ENCODE assay signal across 8 cellular contexts in genomic region chr14:90396342-90397339, GRCh38. TPM values are rescaled to one million over a fixed set of nuclear protein-coding genes. Genes with fewer than 3 reads are reported as not detected.
DNase-seq lines count a peak whose midpoint lies in the region; ATAC-seq and TF ChIP-seq lines count a peak whose summit lies in the region.

Gene CALM1 (plus strand): TSS chr14:90397029. CDS start chr14:90397231, 202 bp downstream.

- H3K36me3 Mint-ChIP-seq in activated T-helper 17 cell treated with anti-CD3 and anti-CD28 coated beads, Interleukin-2, amount 50 U/mL, for 72 hours (ENCODE audit: low read depth), result peaks cover 50% of the 10 kb centered on the region
- H3K36me3 Mint-ChIP-seq in natural killer cell treated with Interleukin-12 subunit alpha and Interleukin-12 subunit beta and Interleukin-15 and Interleukin-18, amount 100 ng/mL, for 72 hours, result peaks cover 16% of the 10 kb centered on the region

- H3K4me3 ChIP-seq in fibroblast of mammary gland (ENCODE audit: control insufficient read depth, low read depth, low read length), result peak within 1 kb of the TSS; percentile 81

- ATAC-seq in GM21717 (IDR thresholded peaks at IDR 0.05; ENCODE audit: unreplicated experiment), result peak; percentile 74
- peak; percentile 53 for ATAC-seq in activated T-helper 17 cell treated with anti-CD3 and anti-CD28 coated beads, Interleukin-2, amount 50 U/mL, for 72 hours (replicated peaks)
- peak; percentile 85 to 88 for ATAC-seq in natural killer cell treated with Interleukin-12 subunit alpha and Interleukin-12 subunit beta and Interleukin-15 and Interleukin-18, amount 100 ng/mL, for 72 hours

- H3K27me3 Mint-ChIP-seq in activated T-helper 17 cell treated with anti-CD3 and anti-CD28 coated beads, Interleukin-2, amount 50 U/mL, for 72 hours, result no peaks in the 10 kb centered on the region
- H3K27me3 Mint-ChIP-seq in natural killer cell treated with Interleukin-12 subunit alpha and Interleukin-12 subunit beta and Interleukin-15 and Interleukin-18, amount 100 ng/mL, for 72 hours, result no peaks in the 10 kb centered on the region

- H3K9me3 Mint-ChIP-seq in activated T-helper 17 cell treated with anti-CD3 and anti-CD28 coated beads, Interleukin-2, amount 50 U/mL, for 72 hours, result no peaks in the 10 kb centered on the region
- H3K9me3 Mint-ChIP-seq in natural killer cell treated with Interleukin-12 subunit alpha and Interleukin-12 subunit beta and Interleukin-15 and Interleukin-18, amount 100 ng/mL, for 72 hours, result no peaks in the 10 kb centered on the region

- DNase-seq in DMS79 (lab: John Stamatoyannopoulos, UW) (peak; percentile 82), KG1 (lab: John Stamatoyannopoulos, UW) (peak; percentile 83), RPMI7951 (ENCODE audit: low read depth) (peak; percentile 90), fibroblast of mammary gland (ENCODE audit: low read depth) (peak; percentile 90)
- peak; percentile 96 for DNase-seq in natural killer cell treated with Interleukin-12 subunit alpha and Interleukin-12 subunit beta and Interleukin-15 and Interleukin-18, amount 100 ng/mL, for 72 hours (ENCODE audit: low spot score)
- peak; percentile 92 for DNase-seq in stimulated activated naive CD4-positive, alpha-beta T cell treated with Interleukin-2 at 50 U/mL for 16 hours (lab: John Stamatoyannopoulos, UW)

- peak within 1 kb of the TSS; percentile 85 for H3K4me3 Mint-ChIP-seq in activated T-helper 17 cell treated with anti-CD3 and anti-CD28 coated beads, Interleukin-2, amount 50 U/mL, for 72 hours
- peak within 1 kb of the TSS; percentile 92 for H3K4me3 Mint-ChIP-seq in natural killer cell treated with Interleukin-12 subunit alpha and Interleukin-12 subunit beta and Interleukin-15 and Interleukin-18, amount 100 ng/mL, for 72 hours

- peaks cover 22% of the 10 kb centered on the region for H3K4me1 Mint-ChIP-seq in activated T-helper 17 cell treated with anti-CD3 and anti-CD28 coated beads, Interleukin-2, amount 50 U/mL, for 72 hours
- H3K4me1 Mint-ChIP-seq in natural killer cell treated with Interleukin-12 subunit alpha and Interleukin-12 subunit beta and Interleukin-15 and Interleukin-18, amount 100 ng/mL, for 72 hours (ENCODE audit: low read depth in 2 of 2), result peaks cover 25 to 29% of the 10 kb centered on the region in 2 donors

- peak within 1 kb of the TSS; percentile 89 for H3K27ac Mint-ChIP-seq in activated T-helper 17 cell treated with anti-CD3 and anti-CD28 coated beads, Interleukin-2, amount 50 U/mL, for 72 hours
- peak within 1 kb of the TSS; percentile 75 to 88 for H3K27ac Mint-ChIP-seq in natural killer cell treated with Interleukin-12 subunit alpha and Interleukin-12 subunit beta and Interleukin-15 and Interleukin-18, amount 100 ng/mL, for 72 hours

- no peak for TF ChIP-seq CTCF in fibroblast of mammary gland (conservative IDR thresholded peaks at IDR 0.05; ENCODE audit: control insufficient read depth, insufficient read depth, low read depth, low read length)

RNA-seq across cellular contexts. Expression of gene CALM1, which starts in this region (rescaled TPM):
- 269 and 327 TPM in 2 replicates for total RNA-seq in RPMI7951 (2014; rRNA removed; shearing (Covaris generic))
- 100 to 1,000 TPM; 594 to 651 TPM for total RNA-seq in activated T-helper 17 cell treated with anti-CD3 and anti-CD28 coated beads, Interleukin-2, amount 50 U/mL, for 72 hours
- total RNA-seq in natural killer cell treated with Interleukin-12 subunit alpha and Interleukin-12 subunit beta and Interleukin-15 and Interleukin-18, amount 100 ng/mL, for 72 hours, result 100 to 1,000 TPM; 521 to 669 TPM

Comparison
In these comparisons a context has a peak if more than half of its experiments do, and no peak if none do; other contexts are left out.
1. Peak in every context shown above with its lines: DNase-seq, ATAC-seq and H3K4me3 ChIP-seq.